ENCODE assay signal across 23 cellular contexts in the genomic region with DNA sequence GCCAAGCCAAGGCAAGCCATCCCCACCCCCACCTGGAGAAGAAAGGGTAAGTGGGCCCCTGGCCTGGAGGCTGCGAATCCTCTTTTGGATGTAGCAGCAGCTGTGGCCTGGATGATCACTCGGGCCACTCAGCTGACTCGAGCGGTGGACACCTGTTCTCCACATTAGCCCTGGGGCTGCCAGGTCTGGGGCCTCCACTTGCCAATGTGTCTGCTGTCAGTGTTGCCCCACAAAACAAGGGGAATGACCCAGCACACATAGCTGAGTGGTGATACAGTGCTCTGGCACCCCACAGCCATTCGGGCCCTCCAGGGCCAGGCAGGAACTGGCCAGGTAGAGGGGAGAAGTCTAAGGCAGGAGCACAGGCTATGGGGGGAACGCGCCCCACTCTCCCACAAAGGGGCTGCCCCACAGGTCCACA. TPM values are rescaled to one million over a fixed set of nuclear protein-coding genes. Genes with fewer than 3 reads are reported as not detected.
DNase-seq lines count a peak whose midpoint lies in the region; TF ChIP-seq lines count a peak whose summit lies in the region.
"Had no signal": no experiment of that assay in that cellular context is flagged by ENCODE, and none has a peak within 500 bp of the region (broad histone marks: within the 10 kb centered on the region; RNA-seq: fewer than 3 reads in every experiment).

No MANE protein-coding gene starts in this region.

- H3K4ac ChIP-seq in mesenchymal stem cell (ENCODE audit: low read depth in 1 of 2, low read length in 2 of 2) = no peak overlapping the region

- no TSS peak for BruUV-seq in MCF 10A (replicated peaks; lab: Mats Ljungman, UMichigan)
- BruUV-seq in OCI-LY7 (replicated peaks; lab: Mats Ljungman, UMichigan) = no TSS peak

- no peaks in the 10 kb centered on the region for H3K9me3 Mint-ChIP-seq in MCF 10A (ENCODE audit: unreplicated experiment)
- H3K9me3 Mint-ChIP-seq: naive thymus-derived CD4-positive, alpha-beta T cell had no signal

- DNase-seq in MCF 10A (ENCODE audit: unreplicated experiment) (no peak), breast epithelium (ENCODE audit: low spot score in 2 of 2) (no peak), SJCRH30 (peak; percentile 90 to 94), mesenchymal stem cell (no peak), OCI-LY7 (ENCODE audit: low spot score) (no peak), mucosa of gallbladder (ENCODE audit: low spot score) (no peak)
- DNase-seq in activated CD4-positive, alpha-beta T cell treated with anti-CD3 and anti-CD28 coated beads, Interleukin-2, amount 50 U/mL, for 4 hours = no peak
- DNase-seq: activated CD4-positive, alpha-beta T cell treated with anti-CD3 and anti-CD28 coated beads, Interleukin-2, amount 50 U/mL, for 48 hours; activated T-cell treated with anti-CD3 and anti-CD28 coated beads for 4 hours; adrenal gland; dorsolateral prefrontal cortex; foreskin fibroblast; kidney; naive thymus-derived CD4-positive, alpha-beta T cell; NCI-H1436; NCI-H2171 treated with DMSO at 0.1 percent for 48 hours; NCI-H69; OCI-M1; stimulated activated CD4-positive, alpha-beta T cell treated with anti-CD3 and anti-CD28 coated beads, Interleukin-4, amount 100 ng/mL, for 4 hours; T-helper 17 cell had no signal

- H3K4me3 ChIP-seq in breast epithelium = no peak overlapping the region
- no peak overlapping the region for H3K4me3 ChIP-seq in SJCRH30
- no peak overlapping the region for H3K4me3 ChIP-seq in mesenchymal stem cell (ENCODE audit: insufficient read depth in 1 of 2, low read depth in 1 of 2, low read length in 2 of 2)
- peak overlapping the region; percentile 43 to 63 (median 59) for H3K4me3 ChIP-seq in skeletal muscle tissue (ENCODE audit: low read length in 3 of 3)
- H3K4me3 ChIP-seq in OCI-LY7 (ENCODE audit: low read depth, low read length, poor library complexity, severe bottlenecking) = no peak overlapping the region
- H3K4me3 ChIP-seq: adrenal gland had no signal

- H3K9me3 ChIP-seq in breast epithelium = no peaks in the 10 kb centered on the region
- no peaks in the 10 kb centered on the region for H3K9me3 ChIP-seq in SJCRH30 (replicated peaks)
- H3K9me3 ChIP-seq in mesenchymal stem cell (ENCODE audit: control insufficient read depth, low read length) = no peaks in the 10 kb centered on the region
- H3K9me3 ChIP-seq in skeletal muscle tissue (ENCODE audit: control insufficient read depth in 3 of 3, low read length in 3 of 3) = no peaks in the 10 kb centered on the region
- no peaks in the 10 kb centered on the region for H3K9me3 ChIP-seq in OCI-LY7 (ENCODE audit: low read length)
- H3K9me3 ChIP-seq: adrenal gland, SJSA1 had no signal

- H3K27me3 Mint-ChIP-seq in MCF 10A (ENCODE audit: insufficient read depth, unreplicated experiment) = no peaks in the 10 kb centered on the region
- H3K27me3 Mint-ChIP-seq: T-helper 17 cell had no signal

- peak overlapping the region; percentile 10 for H3K4me3 Mint-ChIP-seq in MCF 10A (ENCODE audit: unreplicated experiment)
- H3K4me3 Mint-ChIP-seq: T-helper 17 cell had no signal

- peaks cover 34% of the 10 kb centered on the region for H3K79me1 ChIP-seq in mesenchymal stem cell (replicated peaks; ENCODE audit: low read length, poor library complexity, severe bottlenecking)

- peaks cover 8% of the 10 kb centered on the region for H3K36me3 Mint-ChIP-seq in MCF 10A (ENCODE audit: insufficient read depth, unreplicated experiment)
- H3K36me3 Mint-ChIP-seq: naive thymus-derived CD4-positive, alpha-beta T cell had no signal

- H3K4me2 ChIP-seq in mesenchymal stem cell (ENCODE audit: low read length, poor library complexity, severe bottlenecking) (no peak overlapping the region), OCI-LY7 (ENCODE audit: low read length) (no peak overlapping the region)

- H3K14ac ChIP-seq in mesenchymal stem cell (ENCODE audit: low read length in 2 of 2) = peak overlapping the region in 1 of 2 experiments; percentile 44

- peaks cover 3 to 16% of the 10 kb centered on the region in 2 donors for H3K4me1 ChIP-seq in breast epithelium
- H3K4me1 ChIP-seq in SJCRH30 = peaks cover 22% of the 10 kb centered on the region
- H3K4me1 ChIP-seq in mesenchymal stem cell (ENCODE audit: control insufficient read depth, insufficient read depth, low read depth, low read length) = peaks cover 38% of the 10 kb centered on the region
- peaks cover 61 to 77% (median 64%) of the 10 kb centered on the region in 3 donors for H3K4me1 ChIP-seq in skeletal muscle tissue (ENCODE audit: control insufficient read depth in 3 of 3, insufficient read depth in 3 of 3, low read length in 3 of 3)
- peaks cover 18% of the 10 kb centered on the region for H3K4me1 ChIP-seq in OCI-LY7 (ENCODE audit: insufficient read depth, low read length, poor library complexity, severe bottlenecking)

- H3K4me1 Mint-ChIP-seq in MCF 10A (ENCODE audit: insufficient read depth, unreplicated experiment) = peaks cover 13% of the 10 kb centered on the region

- H4K8ac ChIP-seq in mesenchymal stem cell (ENCODE audit: low read length) = no peak overlapping the region

- intact Hi-C loops in MCF 10A (cut with micrococcal nuclease) = no loop called here
- intact Hi-C loops in breast epithelium (cut with DNase I; ENCODE audit: low total_unique reads) = no loop called here
- intact Hi-C loops in OCI-LY7 (cut with micrococcal nuclease; ENCODE audit: unreplicated experiment) = no loop called here

- TF ChIP-seq CTCF in MCF 10A (IDR thresholded peaks at IDR 0.05; ENCODE audit: unreplicated experiment) (no peak), breast epithelium (IDR thresholded peaks at IDR 0.05) (no peak), OCI-LY7 (conservative IDR thresholded peaks at IDR 0.05; ENCODE audit: low read length) (no peak)

- H3K27me3 ChIP-seq in breast epithelium (no peaks in the 10 kb centered on the region), SJCRH30 (no peaks in the 10 kb centered on the region), mesenchymal stem cell (ENCODE audit: control insufficient read depth in 1 of 2, insufficient read depth in 1 of 2, low read length in 2 of 2) (no peaks in the 10 kb centered on the region), skeletal muscle tissue (ENCODE audit: control insufficient read depth in 3 of 3, insufficient read depth in 3 of 3, low read length in 3 of 3) (no peaks in the 10 kb centered on the region)
- H3K27me3 ChIP-seq: adrenal gland, dorsolateral prefrontal cortex, SJSA1 had no signal

- peak overlapping the region; percentile 24 for H3K27ac Mint-ChIP-seq in MCF 10A (ENCODE audit: low read depth, unreplicated experiment)
- H3K27ac Mint-ChIP-seq: naive thymus-derived CD4-positive, alpha-beta T cell had no signal

- no peaks in the 10 kb centered on the region for H4K20me1 ChIP-seq in OCI-LY7 (ENCODE audit: insufficient read depth, low read length)

- H2AFZ ChIP-seq in mesenchymal stem cell (ENCODE audit: low read depth, low read length) = no peak overlapping the region
- H2AFZ ChIP-seq in OCI-LY7 (ENCODE audit: low read length) = no peak overlapping the region

- TF ChIP-seq POLR2A in breast epithelium (IDR thresholded peaks at IDR 0.05) = no peak

- 94% methylated on average over 7 of the region's 7 CpGs for WGBS in mesenchymal stem cell

- no peaks in the 10 kb centered on the region for H3K9me2 ChIP-seq in OCI-LY7 (ENCODE audit: insufficient read depth, low read length)

- no peak overlapping the region for H2BK120ac ChIP-seq in mesenchymal stem cell (ENCODE audit: low read depth, low read length)

- CTCF ChIA-PET in MCF 10A (lab: Yijun Ruan, JAX) (interaction anchor here (0.7 kb wide), 1 partner anchor 43 kb away, joined by 3 read pairs; no protein-coding TSS in a partner anchor), OCI-LY7 (lab: Charles Lee; ENCODE audit: unreplicated experiment) (no interaction called here)

- no peak overlapping the region for H4K91ac ChIP-seq in mesenchymal stem cell (ENCODE audit: low read length)

- no peak overlapping the region for H2BK12ac ChIP-seq in mesenchymal stem cell (ENCODE audit: low read length in 2 of 2)

- H3K23ac ChIP-seq in mesenchymal stem cell (ENCODE audit: low read length in 2 of 2) = peak overlapping the region in 1 of 2 experiments; percentile 81

- no peak overlapping the region for H2BK15ac ChIP-seq in mesenchymal stem cell (ENCODE audit: low read depth, poor library complexity, severe bottlenecking)

- H3K27ac ChIP-seq in breast epithelium (no peak overlapping the region), SJCRH30 (peak overlapping the region; percentile 54), mesenchymal stem cell (ENCODE audit: low read length, poor library complexity, severe bottlenecking) (no peak overlapping the region), skeletal muscle tissue (ENCODE audit: low read depth, low read length) (peak overlapping the region; percentile 99), OCI-LY7 (ENCODE audit: low read depth, low read length, poor library complexity, severe bottlenecking) (no peak overlapping the region)
- H3K27ac ChIP-seq: adrenal gland, epithelial cell of prostate, SJSA1 had no signal

- H3K36me3 ChIP-seq in breast epithelium = no peaks in the 10 kb centered on the region
- peaks cover 18% of the 10 kb centered on the region for H3K36me3 ChIP-seq in SJCRH30
- peaks cover 12 to 35% of the 10 kb centered on the region in 2 experiments for H3K36me3 ChIP-seq in mesenchymal stem cell (ENCODE audit: control insufficient read depth in 1 of 2, insufficient read depth in 2 of 2, low read depth in 1 of 2, low read length in 2 of 2)
- H3K36me3 ChIP-seq in skeletal muscle tissue (ENCODE audit: control insufficient read depth in 3 of 3, insufficient read depth in 3 of 3, low read length in 3 of 3) = peaks cover 8 to 9% (median 9%) of the 10 kb centered on the region in 3 donors
- H3K36me3 ChIP-seq in OCI-LY7 (ENCODE audit: insufficient read depth, low read length) = peaks cover 25% of the 10 kb centered on the region; the same call in 1 of the 2 replicates

- H3K79me2 ChIP-seq in OCI-LY7 (ENCODE audit: insufficient read depth, low read depth, low read length) = peaks cover 12% of the 10 kb centered on the region

- POLR2A ChIA-PET in MCF 10A (lab: Yijun Ruan, JAX) = no interaction called here
- POLR2A ChIA-PET in OCI-LY7 (lab: Charles Lee) = interaction anchor here (0.6 kb wide), 1 partner anchor 355 kb away, joined by 3 read pairs; a partner anchor contains a TSS

- H2AK5ac ChIP-seq in mesenchymal stem cell (ENCODE audit: low read length, severe bottlenecking) = no peak overlapping the region

- no peak overlapping the region for H2BK5ac ChIP-seq in mesenchymal stem cell (ENCODE audit: low read depth, low read length, poor library complexity, severe bottlenecking)

- no peak overlapping the region for H3K18ac ChIP-seq in mesenchymal stem cell (ENCODE audit: low read depth in 1 of 2, low read length in 2 of 2)

- H3K9ac ChIP-seq in mesenchymal stem cell (ENCODE audit: low read length) (peak overlapping the region; percentile 11), skeletal muscle tissue (ENCODE audit: low read depth in 1 of 3, low read length in 3 of 3) (peak overlapping the region; percentile 75 to 83 (median 82))

RNA-seq across cellular contexts. Expression of a gene that starts 2.6 kb away (rescaled TPM):
- total RNA-seq in MCF 10A (2022) (102 and 117 TPM in 2 replicates), breast epithelium (100 to 1,000 TPM; 102 to 139 (median 126) TPM), skeletal muscle tissue (178 TPM), OCI-LY7 (2022) (120 and 135 TPM in 2 replicates), mucosa of gallbladder (158 TPM)
- total RNA-seq in SJCRH30 (2014; rRNA removed; shearing (Covaris generic)) = 132 and 171 TPM in 2 replicates
- 86.3 TPM for polyA plus RNA-seq in mesenchymal stem cell (2013, experiment 1 of 2)
- 82.9 TPM for polyA plus RNA-seq in mesenchymal stem cell (2013, experiment 2 of 2)
- total RNA-seq in OCI-LY7 (2014; rRNA removed; shearing (Covaris generic)) = 167 and 201 TPM in 2 replicates

RNA-seq across cellular contexts. Expression of a gene that starts 52.8 kb away (rescaled TPM):
- total RNA-seq in MCF 10A (2022) (15.5 and 18.6 TPM in 2 replicates), breast epithelium (10 to 100 TPM; 32.2 to 77.6 (median 40.3) TPM), skeletal muscle tissue (25.1 TPM), OCI-LY7 (2022) (not detected in 2 replicates), mucosa of gallbladder (76.8 TPM)
- 6.6 and 7.3 TPM in 2 replicates for total RNA-seq in SJCRH30 (2014; rRNA removed; shearing (Covaris generic))
- 16.6 TPM for polyA plus RNA-seq in mesenchymal stem cell (2013, experiment 1 of 2)
- 17.5 TPM for polyA plus RNA-seq in mesenchymal stem cell (2013, experiment 2 of 2)
- total RNA-seq in OCI-LY7 (2014; rRNA removed; shearing (Covaris generic)) = not detected in 2 replicates
- total RNA-seq: T-helper 17 cell had no signal

Comparison
In these comparisons a context has a peak if more than half of its experiments do, and no peak if none do; other contexts are left out.
1. DNase-seq: peak in SJCRH30 (2 of 2); none in MCF 10A (single experiment), breast epithelium (0 of 2), mesenchymal stem cell (single experiment), activated CD4-positive, alpha-beta T cell treated with anti-CD3 and anti-CD28 coated beads, Interleukin-2, amount 50 U/mL, for 4 hours (0 of 2), OCI-LY7 (single experiment) and mucosa of gallbladder (single experiment).
2. H3K27ac ChIP-seq: peak in SJCRH30 (single experiment) and skeletal muscle tissue (single experiment); none in breast epithelium (0 of 2), mesenchymal stem cell (single experiment) and OCI-LY7 (single experiment).
3. H3K4me3 ChIP-seq: peak in skeletal muscle tissue (3 of 3); none in breast epithelium (0 of 3), SJCRH30 (single experiment), mesenchymal stem cell (0 of 2) and OCI-LY7 (single experiment).